19 cellular contexts compared by ENCODE assay signal in genomic region chr1:25439287-25439686, GRCh38. TPM values are rescaled to one million over a fixed set of nuclear protein-coding genes. Genes with fewer than 3 reads are reported as not detected.
"Had no signal": no experiment of that assay in that cellular context is flagged by ENCODE, and none has a peak within 500 bp of the region (broad histone marks: within the 10 kb centered on the region; RNA-seq: fewer than 3 reads in every experiment).

No MANE protein-coding gene starts in this region.

- ATAC-seq: foreskin keratinocyte, heart right ventricle, left cardiac atrium, left lung, left ventricle myocardium superior, lower lobe of right lung, mucosa of descending colon had no signal

- H3K9me3 ChIP-seq: colonic mucosa, esophagus muscularis mucosa, heart right ventricle, left lung, lower lobe of right lung, mucosa of descending colon had no signal

- H3K4me1 ChIP-seq: colonic mucosa had no signal

- H3K27me3 ChIP-seq: colonic mucosa, esophagus muscularis mucosa, foreskin keratinocyte, heart right ventricle, left lung had no signal

- H3K4me3 ChIP-seq: colonic mucosa, esophagus muscularis mucosa, heart right ventricle, left lung, lower lobe of right lung, mucosa of descending colon had no signal

- H3K36me3 ChIP-seq: colonic mucosa, esophagus muscularis mucosa, left lung had no signal

- DNase-seq: colonic mucosa; cortex of kidney; effector CD4-positive, alpha-beta T cell; effector memory CD4-positive, alpha-beta T cell; foreskin keratinocyte; glutamatergic neuron; head of caudate nucleus; heart right ventricle; hippocampal formation; left cardiac atrium; left lung; left ventricle myocardium superior; lower lobe of right lung; mesenchymal stem cell; mucosa of descending colon had no signal

- H3K27ac ChIP-seq: colonic mucosa, foreskin keratinocyte, heart right ventricle, left lung, lower lobe of right lung had no signal

RNA-seq across cellular contexts. Expression of gene RHCE, which starts 18.7 kb away (rescaled TPM):
- total RNA-seq: endothelial cell of umbilical vein, epithelial cell of proximal tubule, mesenteric fat pad had no signal
